8 cellular contexts compared by ENCODE assay signal in the genomic region with DNA sequence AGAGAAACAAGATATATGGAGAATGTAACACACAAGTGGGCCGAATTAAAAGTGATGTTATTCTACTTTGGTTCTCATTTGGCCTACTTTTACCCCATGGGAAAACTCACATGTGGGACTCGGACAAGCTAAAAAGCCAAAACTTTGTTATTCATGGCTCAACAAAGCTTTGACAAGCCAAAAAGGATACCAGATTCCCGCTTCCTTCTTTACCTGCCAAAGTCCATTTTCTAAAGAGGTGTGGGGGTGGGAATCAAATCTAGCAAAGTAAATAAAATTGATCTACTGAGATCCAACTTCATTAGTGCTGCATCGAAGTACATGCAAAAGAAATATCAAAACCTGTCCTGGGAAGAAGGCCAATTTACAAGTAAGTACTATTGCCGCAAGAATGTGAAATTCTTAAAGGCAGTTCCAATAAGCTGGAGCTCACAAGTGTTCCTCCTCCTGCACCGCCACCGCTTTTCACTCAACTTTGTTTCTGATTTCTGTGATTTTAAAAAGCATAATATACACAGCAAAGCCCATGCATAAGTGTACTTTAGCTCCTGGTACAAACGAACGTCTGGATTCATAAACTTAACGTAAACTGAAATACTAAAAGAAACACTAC. TPM values are rescaled to one million over a fixed set of nuclear protein-coding genes. Genes with fewer than 3 reads are reported as not detected.
DNase-seq lines count a peak whose midpoint lies in the region; ATAC-seq and TF ChIP-seq lines count a peak whose summit lies in the region.

No MANE protein-coding gene starts in this region.

- H3K4me1 Mint-ChIP-seq in natural killer cell treated with Interleukin-12 subunit alpha and Interleukin-12 subunit beta and Interleukin-15 and Interleukin-18, amount 100 ng/mL, for 72 hours (ENCODE audit: low read depth in 2 of 2), result peaks cover 32 to 42% of the 10 kb centered on the region in 2 donors

- H3K36me3 Mint-ChIP-seq in natural killer cell treated with Interleukin-12 subunit alpha and Interleukin-12 subunit beta and Interleukin-15 and Interleukin-18, amount 100 ng/mL, for 72 hours, result peaks cover 11% of the 10 kb centered on the region

- intact Hi-C loops in dorsolateral prefrontal cortex (cut with DNase I), result no loop called here

- TF ChIP-seq CTCF in BJ (IDR thresholded peaks at IDR 0.05; ENCODE audit: insufficient read depth, low read depth, low read length) (no peak), dorsolateral prefrontal cortex (IDR thresholded peaks at IDR 0.05 in 54 of 56, conservative IDR thresholded peaks at IDR 0.05 in 2 of 56; ENCODE audit: low read depth in 1 of 56, partially characterized antibody in 56 of 56) (no peak)

- H3K4me3 Mint-ChIP-seq in natural killer cell treated with Interleukin-12 subunit alpha and Interleukin-12 subunit beta and Interleukin-15 and Interleukin-18, amount 100 ng/mL, for 72 hours, result peak overlapping the region; percentile 94

- H3K9me3 Mint-ChIP-seq in natural killer cell treated with Interleukin-12 subunit alpha and Interleukin-12 subunit beta and Interleukin-15 and Interleukin-18, amount 100 ng/mL, for 72 hours, result no peaks in the 10 kb centered on the region

- peak overlapping the region; percentile 47 to 87 for H3K27ac Mint-ChIP-seq in natural killer cell treated with Interleukin-12 subunit alpha and Interleukin-12 subunit beta and Interleukin-15 and Interleukin-18, amount 100 ng/mL, for 72 hours

- H3K36me3 ChIP-seq in BJ (ENCODE audit: control insufficient read depth, insufficient read depth, low read length) (no peaks in the 10 kb centered on the region), MG63 (peaks cover 21% of the 10 kb centered on the region)

- H3K27me3 Mint-ChIP-seq in natural killer cell treated with Interleukin-12 subunit alpha and Interleukin-12 subunit beta and Interleukin-15 and Interleukin-18, amount 100 ng/mL, for 72 hours, result no peaks in the 10 kb centered on the region

- H3K27ac ChIP-seq in dorsolateral prefrontal cortex, result peak overlapping the region in 24 of 59 donors; percentile 63 to 96 (median 89)

- H3K27me3 ChIP-seq in BJ (ENCODE audit: control insufficient read depth, insufficient read depth, low read length) (no peaks in the 10 kb centered on the region), MG63 (no peaks in the 10 kb centered on the region), dorsolateral prefrontal cortex (no peaks in the 10 kb centered on the region)

- H3K9me3 ChIP-seq in MG63, result peaks cover 12% of the 10 kb centered on the region

- DNase-seq in BJ (ENCODE audit: low read depth) (no peak), MG63 (no peak), dorsolateral prefrontal cortex (no peak), DMS53 (lab: John Stamatoyannopoulos, UW) (no peak), SW 1271 (lab: John Stamatoyannopoulos, UW) (no peak)
- no peak for DNase-seq in natural killer cell treated with Interleukin-12 subunit alpha and Interleukin-12 subunit beta and Interleukin-15 and Interleukin-18, amount 100 ng/mL, for 72 hours (ENCODE audit: low spot score)

- POLR2A ChIA-PET in BJ (lab: Charles Lee), result no interaction called here

- ATAC-seq in natural killer cell treated with Interleukin-12 subunit alpha and Interleukin-12 subunit beta and Interleukin-15 and Interleukin-18, amount 100 ng/mL, for 72 hours, result no peak
- ATAC-seq in GM18870 (IDR thresholded peaks at IDR 0.05; ENCODE audit: unreplicated experiment), result no peak
- ATAC-seq in GM18511 (IDR thresholded peaks at IDR 0.05; ENCODE audit: unreplicated experiment), result no peak

- H3K4me3 ChIP-seq in BJ (ENCODE audit: low read depth, low read length), result peak overlapping the region; percentile 87
- peak overlapping the region; percentile 96 for H3K4me3 ChIP-seq in MG63
- H3K4me3 ChIP-seq in dorsolateral prefrontal cortex, result peak overlapping the region; percentile 74 to 99 (median 88)

- CTCF ChIA-PET in BJ (lab: Yijun Ruan, JAX), result interaction anchor here (0.6 to 2.6 kb wide), 8 partner anchors 11 to 207 kb away, joined by 3 to 18 read pairs (median 6); no protein-coding TSS in a partner anchor

RNA-seq across cellular contexts. Expression of a gene that starts 1.1 kb away (rescaled TPM):
- 4.6 and 5.5 TPM in 2 replicates for polyA plus RNA-seq in BJ (2011; rRNA removed)
- 4.2 and 6.9 TPM in 2 replicates for polyA minus RNA-seq in BJ (2011; rRNA and poly(A)+ RNA removed)
- total RNA-seq in MG63 (2014; rRNA removed; shearing (Covaris generic); ENCODE audit: low replicate concordance), result 4.0 and 7.5 TPM in 2 replicates
- 1 to 10 TPM; 3.0 to 8.1 (median 5.5) TPM for total RNA-seq in dorsolateral prefrontal cortex
- total RNA-seq in natural killer cell treated with Interleukin-12 subunit alpha and Interleukin-12 subunit beta and Interleukin-15 and Interleukin-18, amount 100 ng/mL, for 72 hours, result 1 to 10 TPM; 4.1 to 4.2 TPM

RNA-seq across cellular contexts. Expression of a gene that starts 2.5 kb away (rescaled TPM):
- polyA plus RNA-seq in BJ (2011; rRNA removed), result 79.4 and 105 TPM in 2 replicates
- polyA minus RNA-seq in BJ (2011; rRNA and poly(A)+ RNA removed), result 19.1 and 26.1 TPM in 2 replicates
- total RNA-seq in MG63 (2014; rRNA removed; shearing (Covaris generic); ENCODE audit: low replicate concordance), result 138 and 145 TPM in 2 replicates
- 10 to 100 TPM; 44.9 to 86.8 (median 60.3) TPM for total RNA-seq in dorsolateral prefrontal cortex
- 100 to 1,000 TPM in 1 of 2 donors, 10 to 100 TPM in 1; 95.2 to 112 TPM for total RNA-seq in natural killer cell treated with Interleukin-12 subunit alpha and Interleukin-12 subunit beta and Interleukin-15 and Interleukin-18, amount 100 ng/mL, for 72 hours
